Comparison of ENCODE assay signal across 1 cellular context in the genomic region with DNA sequence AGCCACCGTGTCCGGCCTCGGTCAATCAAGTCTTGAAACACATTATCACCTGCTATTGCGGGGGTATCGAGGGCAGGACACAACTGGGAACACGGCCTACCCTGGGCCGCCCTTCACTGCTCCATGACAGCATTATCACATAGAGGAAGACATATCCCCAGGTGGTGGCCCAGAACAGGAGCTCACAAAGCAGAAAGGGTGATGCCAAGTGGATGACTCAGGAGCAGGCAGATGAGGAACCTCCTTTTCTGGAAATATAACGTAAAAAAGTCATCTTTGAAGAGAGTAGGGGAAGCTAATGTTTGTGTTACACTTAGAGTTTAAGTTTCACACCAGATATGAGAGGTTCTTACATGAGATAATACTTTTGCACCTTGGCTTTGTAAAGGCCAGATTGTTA.
TF ChIP-seq lines count a peak whose summit lies in the region.

No MANE protein-coding gene starts in this region.

TF ChIP-seq in IMR-90, 13 proteins besides CTCF, POLR2A, EP300 and RAD21:
- no peak for TF ChIP-seq BHLHE40 (IDR thresholded peaks at IDR 0.05; ENCODE audit: low read depth, low read length)
- no peak for TF ChIP-seq MXI1 (IDR thresholded peaks at IDR 0.05; ENCODE audit: borderline replicate concordance, low read depth, low read length)
- TF ChIP-seq SMC3 (IDR thresholded peaks at IDR 0.05; ENCODE audit: low read depth, low read length) = no peak
- TF ChIP-seq RCOR1 (IDR thresholded peaks at IDR 0.05; ENCODE audit: insufficient replicate concordance, low read length) = no peak
